In the genomic region with DNA sequence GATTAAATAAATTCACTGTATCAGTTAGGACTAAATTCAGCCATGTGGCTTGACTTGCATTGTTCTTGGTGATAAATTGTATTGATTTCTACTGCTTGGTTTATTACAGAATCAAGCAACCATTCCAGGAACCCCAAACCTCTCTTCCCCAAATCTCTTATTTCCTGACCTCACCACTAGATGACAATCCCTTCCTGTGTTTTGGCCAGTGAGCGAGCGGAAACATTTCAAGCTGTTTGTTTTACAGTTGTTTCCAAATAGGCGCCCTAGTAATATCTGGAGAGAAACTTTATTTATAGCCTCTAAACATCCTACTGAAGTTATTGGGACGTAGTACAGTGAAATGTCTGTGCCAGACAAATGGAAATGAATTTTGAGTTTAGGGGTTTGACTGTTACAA, we compare ENCODE assay signal across 2 cellular contexts.
TF ChIP-seq lines count a peak whose summit lies in the region.

No MANE protein-coding gene starts in this region.

TF ChIP-seq in SK-N-SH, 30 proteins besides CTCF, POLR2A, EP300 and RAD21 (continued from another document):
- TF ChIP-seq, protein P1, sequence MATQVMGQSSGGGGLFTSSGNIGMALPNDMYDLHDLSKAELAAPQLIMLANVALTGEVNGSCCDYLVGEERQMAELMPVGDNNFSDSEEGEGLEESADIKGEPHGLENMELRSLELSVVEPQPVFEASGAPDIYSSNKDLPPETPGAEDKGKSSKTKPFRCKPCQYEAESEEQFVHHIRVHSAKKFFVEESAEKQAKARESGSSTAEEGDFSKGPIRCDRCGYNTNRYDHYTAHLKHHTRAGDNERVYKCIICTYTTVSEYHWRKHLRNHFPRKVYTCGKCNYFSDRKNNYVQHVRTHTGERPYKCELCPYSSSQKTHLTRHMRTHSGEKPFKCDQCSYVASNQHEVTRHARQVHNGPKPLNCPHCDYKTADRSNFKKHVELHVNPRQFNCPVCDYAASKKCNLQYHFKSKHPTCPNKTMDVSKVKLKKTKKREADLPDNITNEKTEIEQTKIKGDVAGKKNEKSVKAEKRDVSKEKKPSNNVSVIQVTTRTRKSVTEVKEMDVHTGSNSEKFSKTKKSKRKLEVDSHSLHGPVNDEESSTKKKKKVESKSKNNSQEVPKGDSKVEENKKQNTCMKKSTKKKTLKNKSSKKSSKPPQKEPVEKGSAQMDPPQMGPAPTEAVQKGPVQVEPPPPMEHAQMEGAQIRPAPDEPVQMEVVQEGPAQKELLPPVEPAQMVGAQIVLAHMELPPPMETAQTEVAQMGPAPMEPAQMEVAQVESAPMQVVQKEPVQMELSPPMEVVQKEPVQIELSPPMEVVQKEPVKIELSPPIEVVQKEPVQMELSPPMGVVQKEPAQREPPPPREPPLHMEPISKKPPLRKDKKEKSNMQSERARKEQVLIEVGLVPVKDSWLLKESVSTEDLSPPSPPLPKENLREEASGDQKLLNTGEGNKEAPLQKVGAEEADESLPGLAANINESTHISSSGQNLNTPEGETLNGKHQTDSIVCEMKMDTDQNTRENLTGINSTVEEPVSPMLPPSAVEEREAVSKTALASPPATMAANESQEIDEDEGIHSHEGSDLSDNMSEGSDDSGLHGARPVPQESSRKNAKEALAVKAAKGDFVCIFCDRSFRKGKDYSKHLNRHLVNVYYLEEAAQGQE (IDR thresholded peaks at IDR 0.05; ENCODE audit: low read depth, low read length): no peak

TF ChIP-seq in SK-N-SH treated with all-trans-retinoic acid at 6 μM for 48 hours, 23 proteins besides CTCF, POLR2A, EP300 and RAD21 (continued from another document):
- TF ChIP-seq, protein P2, sequence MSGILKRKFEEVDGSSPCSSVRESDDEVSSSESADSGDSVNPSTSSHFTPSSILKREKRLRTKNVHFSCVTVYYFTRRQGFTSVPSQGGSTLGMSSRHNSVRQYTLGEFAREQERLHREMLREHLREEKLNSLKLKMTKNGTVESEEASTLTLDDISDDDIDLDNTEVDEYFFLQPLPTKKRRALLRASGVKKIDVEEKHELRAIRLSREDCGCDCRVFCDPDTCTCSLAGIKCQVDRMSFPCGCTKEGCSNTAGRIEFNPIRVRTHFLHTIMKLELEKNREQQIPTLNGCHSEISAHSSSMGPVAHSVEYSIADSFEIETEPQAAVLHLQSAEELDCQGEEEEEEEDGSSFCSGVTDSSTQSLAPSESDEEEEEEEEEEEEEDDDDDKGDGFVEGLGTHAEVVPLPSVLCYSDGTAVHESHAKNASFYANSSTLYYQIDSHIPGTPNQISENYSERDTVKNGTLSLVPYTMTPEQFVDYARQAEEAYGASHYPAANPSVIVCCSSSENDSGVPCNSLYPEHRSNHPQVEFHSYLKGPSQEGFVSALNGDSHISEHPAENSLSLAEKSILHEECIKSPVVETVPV (CRISPR knock-in tag; IDR thresholded peaks at IDR 0.05): no peak
- TF ChIP-seq RARB (CRISPR knock-in tag; IDR thresholded peaks at IDR 0.05) (no peak), ESRRG (CRISPR knock-in tag; IDR thresholded peaks at IDR 0.05) (no peak)
